ENCODE assay signal across 24 cellular contexts in genomic region chr16:89269805-89270665, GRCh38. TPM values are rescaled to one million over a fixed set of nuclear protein-coding genes. Genes with fewer than 3 reads are reported as not detected.
DNase-seq lines count a peak whose midpoint lies in the region; ATAC-seq and TF ChIP-seq lines count a peak whose summit lies in the region.
"Had no signal": no experiment of that assay in that cellular context is flagged by ENCODE, and none has a peak within 500 bp of the region (broad histone marks: within the 10 kb centered on the region; RNA-seq: fewer than 3 reads in every experiment).

No MANE protein-coding gene starts in this region.

- 90 to 93% (median 92%) methylated on average over 24 to 27 of the region's 27 CpGs for whole genome bisulfite sequencing in heart left ventricle, 4 donors
- 82 to 95% (median 94%) methylated on average over 10 to 27 of the region's 27 CpGs for WGBS in adrenal gland, 4 donors
- WGBS in gastroesophageal sphincter (ENCODE audit: low coverage in 1 of 2), 2 donors, result 90 to 93% methylated on average over 3 to 6 of the region's 27 CpGs

- H3K9me3 ChIP-seq in heart left ventricle (no peaks in the 10 kb centered on the region), adrenal gland (replicated peaks in 1 of 3) (no peaks in the 10 kb centered on the region), mucosa of descending colon (no peaks in the 10 kb centered on the region), gastroesophageal sphincter (no peaks in the 10 kb centered on the region)
- H3K9me3 ChIP-seq: BE2C, neutrophil, stomach, tibial artery had no signal

- peak; percentile 15 for DNase-seq in left ventricle myocardium superior
- no peak for DNase-seq in heart left ventricle
- DNase-seq in adrenal gland, result no peak
- DNase-seq in mucosa of descending colon, result peak in 1 of 3 donors; percentile 49
- no peak for DNase-seq in pons (ENCODE audit: low spot score)
- DNase-seq in nephron progenitor cell, result no peak
- DNase-seq in stimulated activated naive CD4-positive, alpha-beta T cell (lab: John Stamatoyannopoulos, UW), result no peak
- DNase-seq: activated CD4-positive, alpha-beta T cell treated with anti-CD3 and anti-CD28 coated beads for 48 hours; activated CD8-positive, alpha-beta memory T cell treated with anti-CD3 and anti-CD28 coated beads for 24 hours; activated gamma-delta T cell treated with Interleukin-2 at 50 U/mL for 16 hours; BE2C; KG1; mammary epithelial cell; MM.1S; NCI-H1436 treated with DMSO at 0.1 percent for 48 hours; NCI-H345; NCI-H82; stomach; T-helper 17 cell had no signal

- no peak overlapping the region for H3K4me3 ChIP-seq in heart left ventricle
- H3K4me3 ChIP-seq in adrenal gland, result no peak overlapping the region
- H3K4me3 ChIP-seq in mucosa of descending colon, result no peak overlapping the region
- no peak overlapping the region for H3K4me3 ChIP-seq in gastroesophageal sphincter
- H3K4me3 ChIP-seq: stomach, tibial artery had no signal

- H3K27me3 ChIP-seq in heart left ventricle (no peaks in the 10 kb centered on the region), adrenal gland (no peaks in the 10 kb centered on the region), gastroesophageal sphincter (no peaks in the 10 kb centered on the region)
- H3K27me3 ChIP-seq: BE2C, neutrophil, stomach, tibial artery had no signal

- no peak overlapping the region for H3K27ac Mint-ChIP-seq in nephron progenitor cell
- H3K27ac Mint-ChIP-seq: brain, T-helper 17 cell had no signal

- TF ChIP-seq CTCF in heart left ventricle (IDR thresholded peaks at IDR 0.05), result no peak
- no peak for TF ChIP-seq CTCF in adrenal gland (IDR thresholded peaks at IDR 0.05)
- TF ChIP-seq CTCF in mucosa of descending colon (IDR thresholded peaks at IDR 0.05), result no peak
- TF ChIP-seq CTCF in nephron progenitor cell (IDR thresholded peaks at IDR 0.05), result no peak
- TF ChIP-seq CTCF in gastroesophageal sphincter (IDR thresholded peaks at IDR 0.05), result no peak

- H3K27ac ChIP-seq in heart left ventricle, result no peak overlapping the region
- peak overlapping the region in 3 of 5 donors; percentile 47 to 92 (median 90) for H3K27ac ChIP-seq in adrenal gland
- peak overlapping the region in 2 of 4 donors; percentile 25 to 31 for H3K27ac ChIP-seq in gastroesophageal sphincter
- H3K27ac ChIP-seq: neutrophil, stomach, tibial artery had no signal

- peaks cover 2% of the 10 kb centered on the region for H3K27me3 Mint-ChIP-seq in nephron progenitor cell (ENCODE audit: low read depth, poor library complexity)
- H3K27me3 Mint-ChIP-seq: brain, T-helper 17 cell had no signal

- H3K4me1 Mint-ChIP-seq in nephron progenitor cell, result no peaks in the 10 kb centered on the region
- H3K4me1 Mint-ChIP-seq: brain, T-helper 17 cell had no signal

- H3K36me3 Mint-ChIP-seq in nephron progenitor cell (ENCODE audit: low read depth), result peaks cover 59% of the 10 kb centered on the region

- TF ChIP-seq EP300 in gastroesophageal sphincter (IDR thresholded peaks at IDR 0.05), result no peak

- intact Hi-C loops in left ventricle myocardium superior (cut with micrococcal nuclease), result no loop called here
- intact Hi-C loops in heart left ventricle (cut with DNase I), result no loop called here
- intact Hi-C loops in adrenal gland (cut with DNase I), result no loop called here
- intact Hi-C loops in mucosa of descending colon (cut with DNase I, micrococcal nuclease), result no loop called here

- H3K36me3 ChIP-seq in heart left ventricle (peaks cover 3 to 90% (median 75%) of the 10 kb centered on the region in 9 donors), adrenal gland (replicated peaks in 1 of 2) (peaks cover 0 to 66% of the 10 kb centered on the region in 2 donors), mucosa of descending colon (ENCODE audit: low read depth) (peaks cover 10% of the 10 kb centered on the region), gastroesophageal sphincter (peaks cover 0 to 92% of the 10 kb centered on the region in 2 donors)

- ATAC-seq in left ventricle myocardium superior, result no peak
- no peak for ATAC-seq in heart left ventricle
- peak; percentile 77 for ATAC-seq in mucosa of descending colon
- ATAC-seq in gastroesophageal sphincter, result no peak
- ATAC-seq: SK-N-SH treated with all-trans-retinoic acid at 6 μM for 48 hours, T-helper 17 cell had no signal

- no peak for TF ChIP-seq POLR2A in heart left ventricle (IDR thresholded peaks at IDR 0.05)
- TF ChIP-seq POLR2A in adrenal gland (IDR thresholded peaks at IDR 0.05), result no peak
- TF ChIP-seq POLR2A in gastroesophageal sphincter (IDR thresholded peaks at IDR 0.05), result no peak

- H3K9me3 Mint-ChIP-seq in nephron progenitor cell, result no peaks in the 10 kb centered on the region
- H3K9me3 Mint-ChIP-seq: brain had no signal

- H3K4me1 ChIP-seq in heart left ventricle (no peaks in the 10 kb centered on the region), adrenal gland (replicated peaks in 1 of 2) (peaks cover 4 to 19% of the 10 kb centered on the region in 2 donors), mucosa of descending colon (ENCODE audit: low read depth) (peaks cover 6% of the 10 kb centered on the region), gastroesophageal sphincter (no peaks in the 10 kb centered on the region)
- H3K4me1 ChIP-seq: BE2C, stomach, tibial artery had no signal

- no peak overlapping the region for H3K4me3 Mint-ChIP-seq in nephron progenitor cell
- H3K4me3 Mint-ChIP-seq: brain, T-helper 17 cell had no signal

RNA-seq across cellular contexts. Expression of gene ZNF778, which starts 52.5 kb away (rescaled TPM):
- total RNA-seq in left ventricle myocardium superior (8.1 TPM), heart left ventricle (10 to 100 TPM in 4 of 9 donors, 1 to 10 TPM in 5; 6.9 to 14.6 (median 9.9) TPM), adrenal gland (10 to 100 TPM in 4 of 8 donors, 1 to 10 TPM in 4; 3.5 to 20.5 (median 11.5) TPM), mucosa of descending colon (1 to 10 TPM; 4.7 to 8.8 (median 7.2) TPM), gastroesophageal sphincter (10 to 100 TPM; 11.1 to 28.0 (median 12.4) TPM)
- polyA plus RNA-seq in heart left ventricle (1 to 10 TPM; 1.6 to 5.4 TPM), adrenal gland (1 to 10 TPM; 1.9 to 8.1 (median 3.8) TPM)

Comparison
In these comparisons a context has a peak if more than half of its experiments do, and no peak if none do; other contexts are left out.
1. H3K27ac ChIP-seq: peak in adrenal gland (3 of 5); none in heart left ventricle (0 of 12).